In genomic region chr2:165522746-165523145, GRCh38 we compare ENCODE assay signal across 25 cellular contexts. TPM values are rescaled to one million over a fixed set of nuclear protein-coding genes. Genes with fewer than 3 reads are reported as not detected.
"Had no signal": no experiment of that assay in that cellular context is flagged by ENCODE, and none has a peak within 500 bp of the region (broad histone marks: within the 10 kb centered on the region; RNA-seq: fewer than 3 reads in every experiment).

No MANE protein-coding gene starts in this region.

- H3K4me3 ChIP-seq: SJSA1 had no signal

- FAIRE-seq: HepG2, RCC 7860 had no signal

- H3K9ac ChIP-seq: KMS-11, SK-N-SH had no signal

- H3K9me3 ChIP-seq: SJSA1, SK-N-SH had no signal

- ATAC-seq: HepG2, T-cell had no signal

- H3K4me1 ChIP-seq: SJSA1 had no signal

- H3K27ac ChIP-seq: KMS-11, SJSA1 had no signal

- H3K36me3 ChIP-seq: SJSA1 had no signal

- H3K27me3 ChIP-seq: SJSA1 had no signal

- H3K4me2 ChIP-seq: KMS-11, SK-N-SH had no signal

- DNase-seq: IMR-90, Kasumi-1, MM.1S, NCI-H1092 treated with DMSO at 0.1 percent for 48 hours, NCI-H146, NCI-H1694 treated with DMSO at 0.1 percent for 48 hours, NCI-H1930, NCI-H2081, NCI-H2171 treated with DMSO at 0.1 percent for 48 hours, NCI-H226, NCI-H446, NCI-H510A treated with DMSO at 0.1 percent for 48 hours, NCI-H526, Right ventricle myocardium superior, RPMI8226, SIG-M5, SK-N-SH, SW 1271, T-cell had no signal

RNA-seq across cellular contexts. Expression of gene CSRNP3, which starts 53.2 kb away (rescaled TPM):
- total RNA-seq: HepG2; HT1080; SJSA1; T-helper 2 cell treated with Interferon-gamma antibody and Interleukin-4, amounts not matched to agents 100 ng/mL and 5 ng/mL, for 36 hours had no signal
- polyA plus RNA-seq: HepG2 had no signal
